25 cellular contexts compared by ENCODE assay signal in the genomic region with DNA sequence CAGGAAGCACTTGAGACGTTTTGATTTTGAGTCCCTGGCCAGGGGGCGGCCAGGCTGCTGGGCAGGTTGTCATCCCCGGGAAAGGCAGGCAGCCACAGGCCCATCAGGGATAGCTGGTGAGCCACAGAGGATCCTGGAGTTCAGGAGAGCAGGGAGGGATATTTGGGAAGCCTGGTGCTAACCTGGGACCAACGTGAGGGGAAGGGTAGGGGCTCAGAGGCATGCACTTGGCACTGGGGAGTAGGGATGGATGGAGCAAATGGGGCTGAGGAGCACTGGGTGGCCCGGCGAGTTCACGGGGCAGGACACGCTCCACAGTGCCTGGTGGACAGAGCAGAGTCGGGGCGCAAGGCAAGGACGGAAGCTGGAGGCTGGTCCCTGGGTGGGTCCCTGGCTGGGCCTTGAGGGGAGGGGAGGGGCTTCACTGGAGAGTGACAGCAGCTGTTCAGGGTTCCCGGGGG. TPM values are rescaled to one million over a fixed set of nuclear protein-coding genes. Genes with fewer than 3 reads are reported as not detected.
A peak's percentile ranks its signal among the peaks of the same experiment; 100 is the strongest.
DNase-seq lines count a peak whose midpoint lies in the region; ATAC-seq and TF ChIP-seq lines count a peak whose summit lies in the region.
"Had no signal": no experiment of that assay in that cellular context is flagged by ENCODE, and none has a peak within 500 bp of the region (broad histone marks: within the 10 kb centered on the region; RNA-seq: fewer than 3 reads in every experiment).

No MANE protein-coding gene starts in this region.

- no peak for ATAC-seq in activated CD4-positive, CD25-positive, alpha-beta regulatory T cell treated with anti-CD3 and anti-CD28 coated beads, Interleukin-2, amount 50 U/mL, for 24 hours
- no peak for ATAC-seq in GM18502 (IDR thresholded peaks at IDR 0.05; ENCODE audit: poor library complexity, unreplicated experiment)
- ATAC-seq in GM23338 = no peak
- ATAC-seq: K562 had no signal

- no peak overlapping the region for H3K27ac ChIP-seq in left ventricle myocardium inferior (replicated peaks)
- H3K27ac ChIP-seq in osteoblast (ENCODE audit: low read depth, low read length) = no peak overlapping the region
- no peak overlapping the region for H3K27ac ChIP-seq in GM23338 (ENCODE audit: low read depth)
- no peak overlapping the region for H3K27ac ChIP-seq in adrenal gland
- H3K27ac ChIP-seq: 22Rv1; BLaER1 treated with 17β-estradiol and CSF1 and Interleukin-3, amounts not matched to agents 10 nM and 100 nM had no signal

- H3K4me2 ChIP-seq in osteoblast (ENCODE audit: insufficient read depth, low read length) (no peak overlapping the region), GM23338 (no peak overlapping the region)
- H3K4me2 ChIP-seq: BLaER1 treated with 17β-estradiol and CSF1 and Interleukin-3, amounts not matched to agents 10 nM and 100 nM had no signal

- H3K27ac Mint-ChIP-seq in GM23338 = no peak overlapping the region

- H3K36me3 Mint-ChIP-seq in GM23338 (ENCODE audit: low read depth) = peaks cover 3% of the 10 kb centered on the region; the same call in 1 of the 3 replicates

- H3K79me2 ChIP-seq in osteoblast (ENCODE audit: insufficient read depth, low read length) = no peaks in the 10 kb centered on the region
- H3K79me2 ChIP-seq in GM23338 (replicated peaks; ENCODE audit: insufficient read depth) = no peaks in the 10 kb centered on the region

- H3F3A ChIP-seq in GM23338 (replicated peaks; ENCODE audit: low read depth) = 0 out of 2 replicates have a peak, but pooled peaks cover 3% of the 10 kb centered on the region

- H3K27me3 ChIP-seq in left ventricle myocardium inferior (ENCODE audit: low read depth) (no peaks in the 10 kb centered on the region), osteoblast (ENCODE audit: insufficient read depth, low read length) (no peaks in the 10 kb centered on the region), GM23338 (ENCODE audit: insufficient read depth) (no peaks in the 10 kb centered on the region), adrenal gland (no peaks in the 10 kb centered on the region)
- H3K27me3 ChIP-seq: BLaER1 treated with 17β-estradiol and CSF1 and Interleukin-3, amounts not matched to agents 10 nM and 100 nM; MG63 had no signal

- intact Hi-C loops in cardiac septum (cut with DNase I) = no loop called here
- intact Hi-C loops in left ventricle myocardium inferior (cut with micrococcal nuclease) = no loop called here
- intact Hi-C loops in adrenal gland (cut with DNase I) = no loop called here

- 86 to 92% (median 90%) methylated on average over 9 to 12 of the region's 12 CpGs for WGBS in adrenal gland, 4 donors

- no peak overlapping the region for H2AFZ ChIP-seq in osteoblast (ENCODE audit: low read length)
- no peak overlapping the region for H2AFZ ChIP-seq in GM23338

- no peaks in the 10 kb centered on the region; the same call in 2 of the 3 replicates for H3K9me3 Mint-ChIP-seq in GM23338

- no peaks in the 10 kb centered on the region for H3K9me2 ChIP-seq in GM23338 (ENCODE audit: insufficient read depth)

- DNase-seq in activated CD4-positive, CD25-positive, alpha-beta regulatory T cell treated with anti-CD3 and anti-CD28 coated beads, Interleukin-2, amount 50 U/mL, for 72 hours = peak; percentile 19
- DNase-seq in cardiac septum (ENCODE audit: low spot score) (peak; percentile 73), left ventricle myocardium inferior (no peak), osteoblast (ENCODE audit: insufficient read length, low spot score, missing footprints) (peak; percentile 72), GM23338 (ENCODE audit: low spot score) (no peak), adrenal gland (no peak)
- DNase-seq: ACHN; Caco-2; CD4-positive, alpha-beta memory T cell; DMS 273 treated with DMSO at 0.1 percent for 48 hours; DMS79 treated with DMSO at 0.1 percent for 48 hours; MG63; NCI-H1417; NCI-H1694 treated with DMSO at 0.1 percent for 48 hours; NCI-H2081 treated with DMSO at 0.1 percent for 48 hours; NCI-H2171 treated with DMSO at 0.1 percent for 48 hours; NCI-H526; OCI-M1; SHP77 treated with DMSO at 0.1 percent for 48 hours had no signal

- H4K20me1 ChIP-seq in osteoblast (ENCODE audit: insufficient read depth, low read length) (no peaks in the 10 kb centered on the region), GM23338 (replicated peaks; ENCODE audit: insufficient read depth) (no peaks in the 10 kb centered on the region)

- H3K36me3 ChIP-seq in left ventricle myocardium inferior = peaks cover 20% of the 10 kb centered on the region
- no peaks in the 10 kb centered on the region for H3K36me3 ChIP-seq in osteoblast (ENCODE audit: insufficient read depth, low read length)
- no peaks in the 10 kb centered on the region for H3K36me3 ChIP-seq in GM23338 (ENCODE audit: insufficient read depth)
- H3K36me3 ChIP-seq in adrenal gland (replicated peaks in 1 of 2) = no peaks in the 10 kb centered on the region
- H3K36me3 ChIP-seq: HAP-1, MG63 had no signal

- no peak overlapping the region for H3K4me3 Mint-ChIP-seq in GM23338
- H3K4me3 Mint-ChIP-seq: CD4-positive, alpha-beta memory T cell had no signal

- peaks cover 3% of the 10 kb centered on the region; the same call in 2 of the 3 replicates for H3K4me1 Mint-ChIP-seq in GM23338

- TF ChIP-seq CTCF in left ventricle myocardium inferior (IDR thresholded peaks at IDR 0.05; ENCODE audit: borderline replicate concordance) = no peak
- no peak for TF ChIP-seq CTCF in osteoblast (IDR thresholded peaks at IDR 0.05; ENCODE audit: extremely low read depth, low read depth, low read length)
- no peak for TF ChIP-seq CTCF in GM23338 (conservative IDR thresholded peaks at IDR 0.05; ENCODE audit: low read depth in 2 of 2)
- no peak for TF ChIP-seq CTCF in adrenal gland (IDR thresholded peaks at IDR 0.05)

- H3K27me3 Mint-ChIP-seq in GM23338 (ENCODE audit: insufficient read depth, low read depth, poor library complexity) = peaks cover 7% of the 10 kb centered on the region
- H3K27me3 Mint-ChIP-seq: CD4-positive, alpha-beta memory T cell had no signal

- H3K9me3 ChIP-seq in left ventricle myocardium inferior (replicated peaks) (no peaks in the 10 kb centered on the region), osteoblast (ENCODE audit: low read depth, low read length) (no peaks in the 10 kb centered on the region), adrenal gland (replicated peaks in 1 of 3) (no peaks in the 10 kb centered on the region)
- H3K9me3 ChIP-seq: Caco-2, HAP-1, MG63 had no signal

- peaks cover 10% of the 10 kb centered on the region for H3K4me1 ChIP-seq in left ventricle myocardium inferior
- no peaks in the 10 kb centered on the region for H3K4me1 ChIP-seq in osteoblast (ENCODE audit: insufficient read depth, low read length)
- H3K4me1 ChIP-seq in GM23338 (ENCODE audit: insufficient read depth) = no peaks in the 10 kb centered on the region
- no peaks in the 10 kb centered on the region for H3K4me1 ChIP-seq in adrenal gland (replicated peaks in 1 of 2)
- H3K4me1 ChIP-seq: Caco-2, HAP-1 had no signal

- no peak for TF ChIP-seq POLR2A in adrenal gland (IDR thresholded peaks at IDR 0.05)

- H3K4me3 ChIP-seq in left ventricle myocardium inferior = no peak overlapping the region
- no peak overlapping the region for H3K4me3 ChIP-seq in osteoblast (ENCODE audit: insufficient read depth, low read length)
- no peak overlapping the region for H3K4me3 ChIP-seq in GM23338
- H3K4me3 ChIP-seq in adrenal gland = no peak overlapping the region
- H3K4me3 ChIP-seq: BLaER1 treated with 17β-estradiol and CSF1 and Interleukin-3, amounts not matched to agents 10 nM and 100 nM; HAP-1; K562; MG63 had no signal

TF ChIP-seq in GM23338, 12 proteins besides CTCF, POLR2A, EP300 and RAD21 (continues in another document):
- TF ChIP-seq POLR2AphosphoS5 (IDR thresholded peaks at IDR 0.05; ENCODE audit: low read depth) (no peak), NANOG (IDR thresholded peaks at IDR 0.05; ENCODE audit: borderline replicate concordance) (no peak), JUNB (IDR thresholded peaks at IDR 0.05; ENCODE audit: unreplicated experiment) (no peak), CREB1 (CRISPR knock-in tag; IDR thresholded peaks at IDR 0.05; ENCODE audit: low read depth) (no peak), STAT1 (IDR thresholded peaks at IDR 0.05; ENCODE audit: unreplicated experiment) (no peak), EZH2 (IDR thresholded peaks at IDR 0.05; ENCODE audit: low read depth, unreplicated experiment) (no peak)
- TF ChIP-seq, protein P1, sequence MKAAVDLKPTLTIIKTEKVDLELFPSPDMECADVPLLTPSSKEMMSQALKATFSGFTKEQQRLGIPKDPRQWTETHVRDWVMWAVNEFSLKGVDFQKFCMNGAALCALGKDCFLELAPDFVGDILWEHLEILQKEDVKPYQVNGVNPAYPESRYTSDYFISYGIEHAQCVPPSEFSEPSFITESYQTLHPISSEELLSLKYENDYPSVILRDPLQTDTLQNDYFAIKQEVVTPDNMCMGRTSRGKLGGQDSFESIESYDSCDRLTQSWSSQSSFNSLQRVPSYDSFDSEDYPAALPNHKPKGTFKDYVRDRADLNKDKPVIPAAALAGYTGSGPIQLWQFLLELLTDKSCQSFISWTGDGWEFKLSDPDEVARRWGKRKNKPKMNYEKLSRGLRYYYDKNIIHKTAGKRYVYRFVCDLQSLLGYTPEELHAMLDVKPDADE (IDR thresholded peaks at IDR 0.05) = no peak

RNA-seq across cellular contexts. Expression of gene LRRC27, which starts 30.2 kb away (rescaled TPM):
- total RNA-seq in cardiac septum (3.8 TPM), left ventricle myocardium inferior (3.8 TPM), osteoblast (11.2 and 13.4 TPM in 2 replicates), adrenal gland (10 to 100 TPM in 4 of 8 donors, 1 to 10 TPM in 4; 6.5 to 17.6 (median 10.5) TPM)
- 3.1 and 3.5 TPM in 2 replicates for total RNA-seq in GM23338 (2014; rRNA removed; shearing (Covaris generic))
- polyA plus RNA-seq in GM23338 (2016; fragmentation: Nextera tagmentation; extraction: Ambion mirVana) (2.2 and 2.9 TPM in 2 replicates), adrenal gland (10 to 100 TPM in 2 of 3 donors, 1 to 10 TPM in 1; 7.0 to 12.1 (median 10.1) TPM)

RNA-seq across cellular contexts. Expression of gene PWWP2B, which starts 34.8 kb away (rescaled TPM):
- total RNA-seq in cardiac septum (14.3 TPM), left ventricle myocardium inferior (17.2 TPM), osteoblast (15.3 and 18.5 TPM in 2 replicates), adrenal gland (10 to 100 TPM; 31.6 to 75.3 (median 42.2) TPM)
- total RNA-seq in GM23338 (2014; rRNA removed; shearing (Covaris generic)) = 8.6 and 12.8 TPM in 2 replicates
- polyA plus RNA-seq in GM23338 (2016; fragmentation: Nextera tagmentation; extraction: Ambion mirVana) (2.2 and 2.3 TPM in 2 replicates), adrenal gland (10 to 100 TPM in 2 of 3 donors, 1 to 10 TPM in 1; 3.4 to 34.0 (median 33.5) TPM)

RNA-seq across cellular contexts. Expression of gene STK32C, which starts 54.4 kb away (rescaled TPM):
- total RNA-seq in cardiac septum (5.9 TPM), left ventricle myocardium inferior (4.4 TPM), osteoblast (12.7 and 14.5 TPM in 2 replicates), adrenal gland (10 to 100 TPM in 6 of 8 donors, 1 to 10 TPM in 2; 2.8 to 18.0 (median 15.9) TPM)
- 8.0 and 10.2 TPM in 2 replicates for total RNA-seq in GM23338 (2014; rRNA removed; shearing (Covaris generic))
- polyA plus RNA-seq in GM23338 (2016; fragmentation: Nextera tagmentation; extraction: Ambion mirVana) (20.5 and 24.1 TPM in 2 replicates), adrenal gland (10 to 100 TPM in 2 of 3 donors, 1 to 10 TPM in 1; 7.7 to 36.5 (median 22.8) TPM)

Comparison
In these comparisons a context has a peak if more than half of its experiments do, and no peak if none do; other contexts are left out.
1. DNase-seq: peak in activated CD4-positive, CD25-positive, alpha-beta regulatory T cell treated with anti-CD3 and anti-CD28 coated beads, Interleukin-2, amount 50 U/mL, for 72 hours (single experiment), cardiac septum (single experiment) and osteoblast (single experiment); none in left ventricle myocardium inferior (single experiment), GM23338 (single experiment) and adrenal gland (0 of 7).